26 cellular contexts compared by ENCODE assay signal in the genomic region with DNA sequence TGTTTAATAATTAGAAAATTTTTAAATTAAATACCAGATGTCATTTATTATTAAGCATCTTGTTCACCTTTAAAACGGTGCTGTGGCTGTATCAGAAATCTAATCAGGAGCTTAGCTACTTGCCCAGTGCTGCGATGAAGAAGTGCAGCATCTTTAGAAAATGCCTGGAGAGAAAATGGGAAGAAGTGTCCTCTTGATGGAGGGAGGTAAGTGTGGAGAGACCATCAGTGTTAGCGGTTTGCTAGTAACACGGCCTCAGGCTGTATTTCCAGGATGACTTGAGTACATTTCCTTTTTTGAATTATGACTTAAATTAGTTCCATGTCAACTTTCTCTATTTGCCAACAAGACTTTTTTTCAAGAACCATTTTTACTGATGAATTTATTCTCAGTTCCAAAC.
A peak's percentile ranks its signal among the peaks of the same experiment; 100 is the strongest.
DNase-seq lines count a peak whose midpoint lies in the region; ATAC-seq and TF ChIP-seq lines count a peak whose summit lies in the region.
"Had no signal": no experiment of that assay in that cellular context is flagged by ENCODE, and none has a peak within 500 bp of the region (broad histone marks: within the 10 kb centered on the region; RNA-seq: fewer than 3 reads in every experiment).

No MANE protein-coding gene starts in this region.

- H3K4me1 ChIP-seq in BLaER1 treated with 17β-estradiol and CSF1 and Interleukin-3, amounts not matched to agents 10 nM and 100 nM: peaks cover 5 to 16% (median 8%) of the 10 kb centered on the region in 10 experiments; a peak in 17 of 20 replicates
- peaks cover 51% of the 10 kb centered on the region for H3K4me1 ChIP-seq in HUES6 (ENCODE audit: control insufficient read depth, insufficient read depth, low read length)
- H3K4me1 ChIP-seq in body of pancreas: peaks cover 7% of the 10 kb centered on the region
- H3K4me1 ChIP-seq in CD4-positive, alpha-beta memory T cell (ENCODE audit: insufficient read depth, low read length): peaks cover 37% of the 10 kb centered on the region
- H3K4me1 ChIP-seq: left lung, tibial nerve had no signal

- no peaks in the 10 kb centered on the region for H3K27me3 ChIP-seq in BLaER1 treated with 17β-estradiol and CSF1 and Interleukin-3, amounts not matched to agents 10 nM and 100 nM
- H3K27me3 ChIP-seq in HUES6 (ENCODE audit: control insufficient read depth, insufficient read depth, low read length): 0 out of 2 replicates have a peak, but pooled peaks cover 3% of the 10 kb centered on the region
- H3K27me3 ChIP-seq in body of pancreas: no peaks in the 10 kb centered on the region
- no peaks in the 10 kb centered on the region for H3K27me3 ChIP-seq in CD4-positive, alpha-beta memory T cell (ENCODE audit: insufficient read depth, low read length)
- H3K27me3 ChIP-seq: BLaER1, tibial nerve had no signal

- H3K9ac ChIP-seq in BLaER1 treated with 17β-estradiol and CSF1 and Interleukin-3, amounts not matched to agents 10 nM and 100 nM: no peak overlapping the region
- H3K9ac ChIP-seq in HUES6 (ENCODE audit: low read length): no peak overlapping the region
- H3K9ac ChIP-seq: BLaER1 had no signal

- TF ChIP-seq CTCF in body of pancreas (IDR thresholded peaks at IDR 0.05): no peak

- ATAC-seq in body of pancreas (no peak), HG03521 (IDR thresholded peaks at IDR 0.05; ENCODE audit: unreplicated experiment) (no peak)
- ATAC-seq: HCT116 had no signal

- no peak for TF ChIP-seq POLR2A in body of pancreas (IDR thresholded peaks at IDR 0.05)

- H3K27ac ChIP-seq in BLaER1 treated with 17β-estradiol and CSF1 and Interleukin-3, amounts not matched to agents 10 nM and 100 nM: no peak overlapping the region
- H3K27ac ChIP-seq in HUES6 (ENCODE audit: low read depth, low read length) (peak overlapping the region; percentile 70; the same call in 1 of the 2 replicates), body of pancreas (peak overlapping the region in 3 of 4 donors; percentile 38 to 67 (median 59))
- H3K27ac ChIP-seq in CD4-positive, alpha-beta memory T cell (ENCODE audit: low read depth, low read length): no peak overlapping the region
- H3K27ac ChIP-seq: BLaER1, epithelial cell of prostate, left lung, tibial nerve had no signal

- H3K4me3 Mint-ChIP-seq in CD4-positive, alpha-beta memory T cell: no peak overlapping the region
- H3K4me3 Mint-ChIP-seq: activated B cell treated with CpG ODN at 0.5 μM for 24 hours; activated naive CD8-positive, alpha-beta T cell treated with anti-CD3 and anti-CD28 coated beads for 36 hours; activated T-cell treated with anti-CD3 and anti-CD28 coated beads, Interleukin-2, amount 50 U/mL, for 24 hours had no signal

- no peaks in the 10 kb centered on the region for H3K27me3 Mint-ChIP-seq in CD4-positive, alpha-beta memory T cell
- H3K27me3 Mint-ChIP-seq: activated T-cell treated with anti-CD3 and anti-CD28 coated beads, Interleukin-2, amount 50 U/mL, for 24 hours had no signal

- peak overlapping the region in 10 of 11 experiments; percentile 35 to 63 (median 49); a peak in 14 of 22 replicates for H3K4me2 ChIP-seq in BLaER1 treated with 17β-estradiol and CSF1 and Interleukin-3, amounts not matched to agents 10 nM and 100 nM

- peak overlapping the region in 1 of 7 donors; percentile 61 for H3K27ac Mint-ChIP-seq in CD4-positive, alpha-beta memory T cell
- H3K27ac Mint-ChIP-seq: activated B cell treated with CpG ODN at 0.5 μM for 24 hours; activated naive CD8-positive, alpha-beta T cell treated with anti-CD3 and anti-CD28 coated beads for 36 hours; IgD-negative memory B cell had no signal

- DNase-seq in body of pancreas (no peak), left kidney (ENCODE audit: low read depth, low spot score) (peak; percentile 23), OCI-M1 (lab: John Stamatoyannopoulos, UW) (no peak)
- DNase-seq in CD4-positive, alpha-beta memory T cell: no peak
- DNase-seq: activated B cell treated with CpG ODN at 0.5 μM for 24 hours; activated CD4-positive, alpha-beta T cell treated with anti-CD3 and anti-CD28 coated beads, Interleukin-2, amount 50 U/mL, for 1 hour; activated gamma-delta T cell; activated naive CD8-positive, alpha-beta T cell treated with anti-CD3 and anti-CD28 coated beads for 36 hours; activated T-cell treated with anti-CD3 and anti-CD28 coated beads, Interleukin-2, amount 50 U/mL, for 24 hours; aorta; hypothalamus; left lung; mesenchymal stem cell; NCI-H1417 treated with DMSO at 0.1 percent for 48 hours; NCI-H2029 treated with DMSO at 0.1 percent for 48 hours; NCI-H2227 treated with DMSO at 0.1 percent for 48 hours; occipital lobe; stimulated activated CD4-positive, alpha-beta T cell treated with anti-CD3 and anti-CD28 coated beads, Interleukin-4, amount 100 ng/mL, for 24 hours had no signal

- H3K4me3 ChIP-seq in BLaER1 treated with 17β-estradiol and CSF1 and Interleukin-3, amounts not matched to agents 10 nM and 100 nM: no peak overlapping the region
- H3K4me3 ChIP-seq in HUES6 (ENCODE audit: low read depth, low read length): peak overlapping the region; percentile 12; the same call in 1 of the 2 replicates
- no peak overlapping the region for H3K4me3 ChIP-seq in body of pancreas
- H3K4me3 ChIP-seq in CD4-positive, alpha-beta memory T cell (ENCODE audit: low read length in 2 of 2): no peak overlapping the region
- H3K4me3 ChIP-seq: BLaER1, left lung, tibial nerve had no signal

- peaks cover 0 to 3% (median 0%) of the 10 kb centered on the region in 8 donors for H3K9me3 Mint-ChIP-seq in CD4-positive, alpha-beta memory T cell
- H3K9me3 Mint-ChIP-seq: activated B cell treated with CpG ODN at 0.5 μM for 24 hours; activated naive CD8-positive, alpha-beta T cell treated with anti-CD3 and anti-CD28 coated beads for 36 hours; activated T-cell treated with anti-CD3 and anti-CD28 coated beads, Interleukin-2, amount 50 U/mL, for 24 hours; IgD-negative memory B cell had no signal

- H3K4me1 Mint-ChIP-seq in CD4-positive, alpha-beta memory T cell: peaks cover 27 to 42% (median 36%) of the 10 kb centered on the region in 4 donors

- no peaks in the 10 kb centered on the region for H3K36me3 ChIP-seq in BLaER1 treated with 17β-estradiol and CSF1 and Interleukin-3, amounts not matched to agents 10 nM and 100 nM
- H3K36me3 ChIP-seq in HUES6 (ENCODE audit: control insufficient read depth, insufficient read depth, low read length) (no peaks in the 10 kb centered on the region), body of pancreas (replicated peaks in 1 of 2; ENCODE audit: insufficient read depth in 1 of 2, low read depth in 2 of 2) (no peaks in the 10 kb centered on the region)
- no peaks in the 10 kb centered on the region for H3K36me3 ChIP-seq in CD4-positive, alpha-beta memory T cell (ENCODE audit: insufficient read depth, low read length)
- H3K36me3 ChIP-seq: BLaER1, left lung, tibial nerve had no signal

- peaks cover 0 to 5% (median 0%) of the 10 kb centered on the region in 11 experiments; a peak in 3 of 22 replicates for H3K9me3 ChIP-seq in BLaER1 treated with 17β-estradiol and CSF1 and Interleukin-3, amounts not matched to agents 10 nM and 100 nM (replicated peaks in 1 of 11)
- H3K9me3 ChIP-seq in HUES6 (ENCODE audit: control insufficient read depth, insufficient read depth, low read depth, low read length): no peaks in the 10 kb centered on the region
- H3K9me3 ChIP-seq in body of pancreas: no peaks in the 10 kb centered on the region
- H3K9me3 ChIP-seq in CD4-positive, alpha-beta memory T cell (ENCODE audit: control insufficient read depth in 1 of 2, low read length in 2 of 2): no peaks in the 10 kb centered on the region
- H3K9me3 ChIP-seq: BLaER1, left lung, tibial nerve had no signal

- 25 to 33% methylated on average over 4 of the region's 4 CpGs for WGBS in body of pancreas, 2 donors

- intact Hi-C loops in body of pancreas (cut with DNase I): no loop called here
- intact Hi-C loops in CD4-positive, alpha-beta memory T cell (cut with micrococcal nuclease): no loop called here

- CTCF ChIA-PET in CD4-positive, alpha-beta memory T cell (lab: Charles Lee; ENCODE audit: partially characterized antibody): no interaction called here

- no peaks in the 10 kb centered on the region for H3K36me3 Mint-ChIP-seq in CD4-positive, alpha-beta memory T cell
- H3K36me3 Mint-ChIP-seq: activated naive CD8-positive, alpha-beta T cell treated with anti-CD3 and anti-CD28 coated beads for 36 hours; IgD-negative memory B cell had no signal

- no peaks in the 10 kb centered on the region for H4K20me1 ChIP-seq in BLaER1 treated with 17β-estradiol and CSF1 and Interleukin-3, amounts not matched to agents 10 nM and 100 nM
- H4K20me1 ChIP-seq: BLaER1 had no signal

- POLR2A ChIA-PET in CD4-positive, alpha-beta memory T cell (lab: Charles Lee; ENCODE audit: partially characterized antibody): no interaction called here

Comparison
In these comparisons a context has a peak if more than half of its experiments do, and no peak if none do; other contexts are left out.
1. H3K27ac ChIP-seq: peak in HUES6 (single experiment) and body of pancreas (3 of 4); none in BLaER1 treated with 17β-estradiol and CSF1 and Interleukin-3, amounts not matched to agents 10 nM and 100 nM (0 of 11) and CD4-positive, alpha-beta memory T cell (single experiment).